In the genomic region with DNA sequence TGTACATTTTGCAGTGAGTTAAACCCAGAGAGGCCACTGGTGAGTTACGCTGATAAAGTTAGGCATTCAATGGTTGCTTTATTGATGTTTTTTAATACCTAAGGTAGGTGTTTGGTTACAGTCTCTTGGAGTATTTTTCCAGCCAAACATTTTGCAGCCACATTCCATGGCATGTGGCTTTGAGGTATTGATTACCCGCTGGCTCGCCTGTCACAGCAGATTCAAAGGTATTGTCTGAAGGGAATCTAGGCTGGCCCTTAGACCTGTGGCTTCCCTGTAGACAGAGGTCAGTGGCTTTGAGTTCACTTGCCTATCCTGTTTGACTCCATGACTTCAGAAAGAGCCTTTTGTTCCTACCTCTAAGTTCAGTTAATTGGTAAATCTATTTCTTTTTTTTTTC, we compare ENCODE assay signal across 1 cellular context.
A peak's percentile ranks its signal among the peaks of the same experiment; 100 is the strongest.
TF ChIP-seq lines count a peak whose summit lies in the region.

No MANE protein-coding gene starts in this region.

TF ChIP-seq in HepG2, 621 proteins besides CTCF, POLR2A, EP300 and RAD21 (continued from another document and continues in another):
- TF ChIP-seq ZXDC (CRISPR knock-in tag; IDR thresholded peaks at IDR 0.05) (no peak), IRF2 (CRISPR knock-in tag; IDR thresholded peaks at IDR 0.05) (peak; percentile 56; the same call in 1 of the 2 replicates), ZNF558 (CRISPR knock-in tag; IDR thresholded peaks at IDR 0.05; ENCODE audit: borderline replicate concordance) (0 out of 2 replicates have a peak, but pooled peaks have one; percentile 9), ZNF331 (CRISPR knock-in tag; IDR thresholded peaks at IDR 0.05) (peak; percentile 87), ZNF280D (CRISPR knock-in tag; IDR thresholded peaks at IDR 0.05) (no peak), HES4 (CRISPR knock-in tag; IDR thresholded peaks at IDR 0.05; ENCODE audit: borderline replicate concordance) (no peak), SRF (IDR thresholded peaks at IDR 0.05; ENCODE audit: low read depth, low read length) (no peak), ZNF343 (CRISPR knock-in tag; IDR thresholded peaks at IDR 0.05) (peak; percentile 67; the same call in 1 of the 2 replicates), HOXA9 (CRISPR knock-in tag; IDR thresholded peaks at IDR 0.05; ENCODE audit: borderline replicate concordance) (no peak), MTERF4 (CRISPR knock-in tag; IDR thresholded peaks at IDR 0.05) (no peak), ZSCAN22 (CRISPR knock-in tag; IDR thresholded peaks at IDR 0.05) (no peak), ZNF136 (CRISPR knock-in tag; IDR thresholded peaks at IDR 0.05; ENCODE audit: low read depth) (no peak), STAT5B (CRISPR knock-in tag; IDR thresholded peaks at IDR 0.05) (no peak), ARNT (IDR thresholded peaks at IDR 0.05) (no peak), HNRNPLL (IDR thresholded peaks at IDR 0.05; ENCODE audit: low read depth, low read length, poor library complexity, severe bottlenecking) (no peak), FOXJ3 (CRISPR knock-in tag; IDR thresholded peaks at IDR 0.05; ENCODE audit: borderline replicate concordance) (peak; percentile 78; the same call in 1 of the 2 replicates), ZNF652 (CRISPR knock-in tag; IDR thresholded peaks at IDR 0.05; ENCODE audit: borderline replicate concordance, low read depth) (no peak), RFX1 (IDR thresholded peaks at IDR 0.05) (no peak), HINFP (CRISPR knock-in tag; IDR thresholded peaks at IDR 0.05; ENCODE audit: low read depth) (no peak), ZMYM3 (CRISPR knock-in tag; IDR thresholded peaks at IDR 0.05) (peak; percentile 79; the same call in 1 of the 2 replicates), ZNF781 (CRISPR knock-in tag; IDR thresholded peaks at IDR 0.05; ENCODE audit: borderline replicate concordance, not compliant biosample characterization) (no peak), KLF15 (CRISPR knock-in tag; IDR thresholded peaks at IDR 0.05; ENCODE audit: borderline replicate concordance) (no peak), ZNF468 (CRISPR knock-in tag; IDR thresholded peaks at IDR 0.05) (no peak), ZNF564 (CRISPR knock-in tag; IDR thresholded peaks at IDR 0.05) (no peak), ZNF710 (CRISPR knock-in tag; IDR thresholded peaks at IDR 0.05; ENCODE audit: borderline replicate concordance) (peak; percentile 60; the same call in 1 of the 2 replicates), RBM39 (IDR thresholded peaks at IDR 0.05; ENCODE audit: low read depth, low read length, poor library complexity, severe bottlenecking) (no peak), HNRNPUL1 (IDR thresholded peaks at IDR 0.05; ENCODE audit: low read depth, low read length) (no peak)
- TF ChIP-seq, protein P1, sequence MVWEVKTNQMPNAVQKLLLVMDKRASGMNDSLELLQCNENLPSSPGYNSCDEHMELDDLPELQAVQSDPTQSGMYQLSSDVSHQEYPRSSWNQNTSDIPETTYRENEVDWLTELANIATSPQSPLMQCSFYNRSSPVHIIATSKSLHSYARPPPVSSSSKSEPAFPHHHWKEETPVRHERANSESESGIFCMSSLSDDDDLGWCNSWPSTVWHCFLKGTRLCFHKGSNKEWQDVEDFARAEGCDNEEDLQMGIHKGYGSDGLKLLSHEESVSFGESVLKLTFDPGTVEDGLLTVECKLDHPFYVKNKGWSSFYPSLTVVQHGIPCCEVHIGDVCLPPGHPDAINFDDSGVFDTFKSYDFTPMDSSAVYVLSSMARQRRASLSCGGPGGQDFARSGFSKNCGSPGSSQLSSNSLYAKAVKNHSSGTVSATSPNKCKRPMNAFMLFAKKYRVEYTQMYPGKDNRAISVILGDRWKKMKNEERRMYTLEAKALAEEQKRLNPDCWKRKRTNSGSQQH (CRISPR knock-in tag; IDR thresholded peaks at IDR 0.05; ENCODE audit: low read depth): no peak
- TF ChIP-seq, protein P2, sequence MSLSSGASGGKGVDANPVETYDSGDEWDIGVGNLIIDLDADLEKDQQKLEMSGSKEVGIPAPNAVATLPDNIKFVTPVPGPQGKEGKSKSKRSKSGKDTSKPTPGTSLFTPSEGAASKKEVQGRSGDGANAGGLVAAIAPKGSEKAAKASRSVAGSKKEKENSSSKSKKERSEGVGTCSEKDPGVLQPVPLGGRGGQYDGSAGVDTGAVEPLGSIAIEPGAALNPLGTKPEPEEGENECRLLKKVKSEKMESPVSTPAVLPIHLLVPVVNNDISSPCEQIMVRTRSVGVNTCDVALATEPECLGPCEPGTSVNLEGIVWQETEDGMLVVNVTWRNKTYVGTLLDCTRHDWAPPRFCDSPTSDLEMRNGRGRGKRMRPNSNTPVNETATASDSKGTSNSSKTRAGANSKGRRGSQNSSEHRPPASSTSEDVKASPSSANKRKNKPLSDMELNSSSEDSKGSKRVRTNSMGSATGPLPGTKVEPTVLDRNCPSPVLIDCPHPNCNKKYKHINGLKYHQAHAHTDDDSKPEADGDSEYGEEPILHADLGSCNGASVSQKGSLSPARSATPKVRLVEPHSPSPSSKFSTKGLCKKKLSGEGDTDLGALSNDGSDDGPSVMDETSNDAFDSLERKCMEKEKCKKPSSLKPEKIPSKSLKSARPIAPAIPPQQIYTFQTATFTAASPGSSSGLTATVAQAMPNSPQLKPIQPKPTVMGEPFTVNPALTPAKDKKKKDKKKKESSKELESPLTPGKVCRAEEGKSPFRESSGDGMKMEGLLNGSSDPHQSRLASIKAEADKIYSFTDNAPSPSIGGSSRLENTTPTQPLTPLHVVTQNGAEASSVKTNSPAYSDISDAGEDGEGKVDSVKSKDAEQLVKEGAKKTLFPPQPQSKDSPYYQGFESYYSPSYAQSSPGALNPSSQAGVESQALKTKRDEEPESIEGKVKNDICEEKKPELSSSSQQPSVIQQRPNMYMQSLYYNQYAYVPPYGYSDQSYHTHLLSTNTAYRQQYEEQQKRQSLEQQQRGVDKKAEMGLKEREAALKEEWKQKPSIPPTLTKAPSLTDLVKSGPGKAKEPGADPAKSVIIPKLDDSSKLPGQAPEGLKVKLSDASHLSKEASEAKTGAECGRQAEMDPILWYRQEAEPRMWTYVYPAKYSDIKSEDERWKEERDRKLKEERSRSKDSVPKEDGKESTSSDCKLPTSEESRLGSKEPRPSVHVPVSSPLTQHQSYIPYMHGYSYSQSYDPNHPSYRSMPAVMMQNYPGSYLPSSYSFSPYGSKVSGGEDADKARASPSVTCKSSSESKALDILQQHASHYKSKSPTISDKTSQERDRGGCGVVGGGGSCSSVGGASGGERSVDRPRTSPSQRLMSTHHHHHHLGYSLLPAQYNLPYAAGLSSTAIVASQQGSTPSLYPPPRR (CRISPR knock-in tag; IDR thresholded peaks at IDR 0.05; ENCODE audit: borderline replicate concordance): peak; percentile 60; the same call in 1 of the 2 replicates
- TF ChIP-seq, protein P3, sequence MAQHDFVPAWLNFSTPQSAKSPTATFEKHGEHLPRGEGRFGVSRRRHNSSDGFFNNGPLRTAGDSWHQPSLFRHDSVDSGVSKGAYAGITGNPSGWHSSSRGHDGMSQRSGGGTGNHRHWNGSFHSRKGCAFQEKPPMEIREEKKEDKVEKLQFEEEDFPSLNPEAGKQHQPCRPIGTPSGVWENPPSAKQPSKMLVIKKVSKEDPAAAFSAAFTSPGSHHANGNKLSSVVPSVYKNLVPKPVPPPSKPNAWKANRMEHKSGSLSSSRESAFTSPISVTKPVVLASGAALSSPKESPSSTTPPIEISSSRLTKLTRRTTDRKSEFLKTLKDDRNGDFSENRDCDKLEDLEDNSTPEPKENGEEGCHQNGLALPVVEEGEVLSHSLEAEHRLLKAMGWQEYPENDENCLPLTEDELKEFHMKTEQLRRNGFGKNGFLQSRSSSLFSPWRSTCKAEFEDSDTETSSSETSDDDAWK (CRISPR knock-in tag; IDR thresholded peaks at IDR 0.05): no peak
- TF ChIP-seq, protein P4, sequence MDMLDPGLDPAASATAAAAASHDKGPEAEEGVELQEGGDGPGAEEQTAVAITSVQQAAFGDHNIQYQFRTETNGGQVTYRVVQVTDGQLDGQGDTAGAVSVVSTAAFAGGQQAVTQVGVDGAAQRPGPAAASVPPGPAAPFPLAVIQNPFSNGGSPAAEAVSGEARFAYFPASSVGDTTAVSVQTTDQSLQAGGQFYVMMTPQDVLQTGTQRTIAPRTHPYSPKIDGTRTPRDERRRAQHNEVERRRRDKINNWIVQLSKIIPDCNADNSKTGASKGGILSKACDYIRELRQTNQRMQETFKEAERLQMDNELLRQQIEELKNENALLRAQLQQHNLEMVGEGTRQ (IDR thresholded peaks at IDR 0.05; ENCODE audit: low read depth, low read length): no peak
- TF ChIP-seq, protein P4 (CRISPR knock-in tag; IDR thresholded peaks at IDR 0.05; ENCODE audit: borderline replicate concordance): no peak
